In the genomic region with DNA sequence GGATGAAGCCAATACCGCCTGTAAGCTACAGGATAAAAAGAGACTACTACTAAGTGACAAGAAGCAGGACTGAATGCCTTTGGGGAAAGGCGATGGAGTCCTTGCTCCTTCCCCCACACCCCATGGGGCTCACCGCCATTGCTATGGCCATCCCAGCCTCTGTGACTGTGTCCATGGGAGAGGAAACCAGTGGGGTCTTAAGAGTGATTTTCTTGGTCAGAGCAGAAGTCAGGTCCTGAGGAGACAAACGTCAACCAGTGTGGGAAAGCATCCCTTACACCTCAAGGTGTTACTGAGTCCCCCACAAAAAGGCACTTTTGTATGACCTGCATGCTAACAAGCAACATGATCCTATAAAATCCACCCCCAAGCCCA, we compare ENCODE assay signal across 8 cellular contexts. TPM values are rescaled to one million over a fixed set of nuclear protein-coding genes. Genes with fewer than 3 reads are reported as not detected.
DNase-seq lines count a peak whose midpoint lies in the region; TF ChIP-seq lines count a peak whose summit lies in the region.

No MANE protein-coding gene starts in this region.

- peaks cover 11 to 52% of the 10 kb centered on the region in 2 donors for H3K36me3 ChIP-seq in esophagus (ENCODE audit: control insufficient read depth in 2 of 2, insufficient read depth in 2 of 2, low read length in 1 of 2)

- peak; percentile 36; the same call in 1 of the 2 replicates for TF ChIP-seq POLR2A in Raji (IDR thresholded peaks at IDR 0.05; ENCODE audit: insufficient read depth, low read depth, low read length)

- H3K4me3 ChIP-seq in GM08714 (ENCODE audit: low read length) (peak overlapping the region; percentile 77), esophagus (ENCODE audit: low read depth in 1 of 2, low read length in 2 of 2) (peak overlapping the region; percentile 76 to 86)

- H3K27ac Mint-ChIP-seq in progenitor cell of endocrine pancreas, result peak overlapping the region; percentile 97

- no peaks in the 10 kb centered on the region for H3K27me3 ChIP-seq in esophagus (ENCODE audit: control insufficient read depth in 1 of 2, insufficient read depth in 2 of 2, low read length in 2 of 2)

- 72 to 75% methylated on average over 4 of the region's 4 CpGs for WGBS in esophagus, 2 donors

- H3K27ac ChIP-seq in esophagus (ENCODE audit: low read depth in 2 of 2, low read length in 1 of 2), result peak overlapping the region; percentile 93 to 97

- peaks cover 19% of the 10 kb centered on the region for H3K36me3 Mint-ChIP-seq in progenitor cell of endocrine pancreas (ENCODE audit: insufficient read depth)

- no peaks in the 10 kb centered on the region for H3K9me3 ChIP-seq in esophagus (ENCODE audit: control insufficient read depth in 2 of 2, insufficient read depth in 1 of 2, low read depth in 1 of 2, low read length in 1 of 2)

- H3K4me3 Mint-ChIP-seq in progenitor cell of endocrine pancreas (ENCODE audit: low read depth), result peak overlapping the region; percentile 84

- H3K9me3 Mint-ChIP-seq in progenitor cell of endocrine pancreas (ENCODE audit: low read depth), result no peaks in the 10 kb centered on the region

- no peaks in the 10 kb centered on the region for H3K27me3 Mint-ChIP-seq in progenitor cell of endocrine pancreas

- DNase-seq in progenitor cell of endocrine pancreas (ENCODE audit: low spot score, unreplicated experiment), result no peak
- no peak for DNase-seq in SHP77 treated with DMSO at 0.1 percent for 48 hours (lab: John Stamatoyannopoulos, UW)
- DNase-seq in SHP77 (lab: John Stamatoyannopoulos, UW), result no peak
- no peak for DNase-seq in activated gamma-delta T cell (lab: John Stamatoyannopoulos, UW)
- no peak for DNase-seq in NCI-H2029 (lab: John Stamatoyannopoulos, UW)

- H3K4me1 Mint-ChIP-seq in progenitor cell of endocrine pancreas (ENCODE audit: low read depth), result peaks cover 10% of the 10 kb centered on the region

- TF ChIP-seq CTCF in progenitor cell of endocrine pancreas (IDR thresholded peaks at IDR 0.05; ENCODE audit: unreplicated experiment), result no peak

- peaks cover 0 to 15% of the 10 kb centered on the region in 2 donors for H3K4me1 ChIP-seq in esophagus (ENCODE audit: control insufficient read depth in 2 of 2, insufficient read depth in 2 of 2, low read length in 1 of 2)

RNA-seq across cellular contexts. Expression of a gene that starts 0.9 kb away (rescaled TPM):
- polyA plus RNA-seq in esophagus, result 100 to 1,000 TPM; 121 to 176 TPM
- 197 and 206 TPM in 2 replicates for total RNA-seq in progenitor cell of endocrine pancreas

RNA-seq across cellular contexts. Expression of a gene that starts 6.4 kb away (rescaled TPM):
- 10 to 100 TPM; 65.1 to 65.7 TPM for polyA plus RNA-seq in esophagus
- 46.1 and 49.5 TPM in 2 replicates for total RNA-seq in progenitor cell of endocrine pancreas

RNA-seq across cellular contexts. Expression of a gene that starts 9.9 kb away (rescaled TPM):
- 10 to 100 TPM; 22.2 to 26.9 TPM for polyA plus RNA-seq in esophagus
- 44.1 and 45.5 TPM in 2 replicates for total RNA-seq in progenitor cell of endocrine pancreas

RNA-seq across cellular contexts. Expression of a gene that starts 21.1 kb away (rescaled TPM):
- 10 to 100 TPM; 64.5 to 79.0 TPM for polyA plus RNA-seq in esophagus
- total RNA-seq in progenitor cell of endocrine pancreas, result 369 and 414 TPM in 2 replicates

RNA-seq across cellular contexts. Expression of a gene that starts 38.2 kb away (rescaled TPM):
- polyA plus RNA-seq in esophagus, result 10 to 100 TPM; 10.7 to 14.5 TPM
- total RNA-seq in progenitor cell of endocrine pancreas, result 45.3 and 48.4 TPM in 2 replicates
